ENCODE assay signal across 1 cellular context in the genomic region with DNA sequence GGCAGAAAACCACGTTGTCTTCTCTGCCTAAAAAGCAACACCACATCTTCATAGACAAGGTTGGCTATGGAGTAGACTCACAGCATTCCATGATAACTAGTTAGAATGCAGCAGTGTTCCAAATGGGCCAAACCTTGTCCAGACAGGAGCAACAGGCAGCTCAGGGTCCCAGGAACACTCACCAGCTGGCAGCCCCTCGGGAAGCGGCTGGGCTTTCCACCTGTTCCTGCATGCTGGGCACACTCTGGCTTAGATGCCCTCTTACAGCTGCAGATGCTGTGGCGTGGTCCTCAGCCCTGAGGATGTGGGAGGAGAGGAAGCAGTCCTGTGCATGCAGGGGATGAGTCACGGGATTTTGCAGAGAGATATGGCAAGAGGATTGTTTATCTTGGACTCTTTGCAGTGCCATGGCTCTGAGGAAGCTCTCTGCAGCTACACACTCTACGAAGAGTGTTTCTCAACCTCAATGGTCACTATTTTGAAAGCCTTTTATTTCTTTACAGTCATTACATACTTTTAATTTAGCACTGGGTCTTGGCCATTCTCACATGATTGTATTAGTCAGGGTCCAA.
TF ChIP-seq lines count a peak whose summit lies in the region.

No MANE protein-coding gene starts in this region.

TF ChIP-seq in K562, 482 proteins besides CTCF, POLR2A, EP300 and RAD21 (continued from another document and continues in another):
- TF ChIP-seq ZNF318 (IDR thresholded peaks at IDR 0.05; ENCODE audit: borderline replicate concordance in 1 of 2, low read depth in 1 of 2) = no peak
- TF ChIP-seq, protein P1, sequence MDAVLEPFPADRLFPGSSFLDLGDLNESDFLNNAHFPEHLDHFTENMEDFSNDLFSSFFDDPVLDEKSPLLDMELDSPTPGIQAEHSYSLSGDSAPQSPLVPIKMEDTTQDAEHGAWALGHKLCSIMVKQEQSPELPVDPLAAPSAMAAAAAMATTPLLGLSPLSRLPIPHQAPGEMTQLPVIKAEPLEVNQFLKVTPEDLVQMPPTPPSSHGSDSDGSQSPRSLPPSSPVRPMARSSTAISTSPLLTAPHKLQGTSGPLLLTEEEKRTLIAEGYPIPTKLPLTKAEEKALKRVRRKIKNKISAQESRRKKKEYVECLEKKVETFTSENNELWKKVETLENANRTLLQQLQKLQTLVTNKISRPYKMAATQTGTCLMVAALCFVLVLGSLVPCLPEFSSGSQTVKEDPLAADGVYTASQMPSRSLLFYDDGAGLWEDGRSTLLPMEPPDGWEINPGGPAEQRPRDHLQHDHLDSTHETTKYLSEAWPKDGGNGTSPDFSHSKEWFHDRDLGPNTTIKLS (IDR thresholded peaks at IDR 0.05; ENCODE audit: borderline replicate concordance, low read depth) = no peak
- TF ChIP-seq, protein P2, sequence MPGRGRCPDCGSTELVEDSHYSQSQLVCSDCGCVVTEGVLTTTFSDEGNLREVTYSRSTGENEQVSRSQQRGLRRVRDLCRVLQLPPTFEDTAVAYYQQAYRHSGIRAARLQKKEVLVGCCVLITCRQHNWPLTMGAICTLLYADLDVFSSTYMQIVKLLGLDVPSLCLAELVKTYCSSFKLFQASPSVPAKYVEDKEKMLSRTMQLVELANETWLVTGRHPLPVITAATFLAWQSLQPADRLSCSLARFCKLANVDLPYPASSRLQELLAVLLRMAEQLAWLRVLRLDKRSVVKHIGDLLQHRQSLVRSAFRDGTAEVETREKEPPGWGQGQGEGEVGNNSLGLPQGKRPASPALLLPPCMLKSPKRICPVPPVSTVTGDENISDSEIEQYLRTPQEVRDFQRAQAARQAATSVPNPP (IDR thresholded peaks at IDR 0.05; ENCODE audit: borderline replicate concordance, insufficient read depth, insufficient read length) = no peak
- TF ChIP-seq, protein P3, sequence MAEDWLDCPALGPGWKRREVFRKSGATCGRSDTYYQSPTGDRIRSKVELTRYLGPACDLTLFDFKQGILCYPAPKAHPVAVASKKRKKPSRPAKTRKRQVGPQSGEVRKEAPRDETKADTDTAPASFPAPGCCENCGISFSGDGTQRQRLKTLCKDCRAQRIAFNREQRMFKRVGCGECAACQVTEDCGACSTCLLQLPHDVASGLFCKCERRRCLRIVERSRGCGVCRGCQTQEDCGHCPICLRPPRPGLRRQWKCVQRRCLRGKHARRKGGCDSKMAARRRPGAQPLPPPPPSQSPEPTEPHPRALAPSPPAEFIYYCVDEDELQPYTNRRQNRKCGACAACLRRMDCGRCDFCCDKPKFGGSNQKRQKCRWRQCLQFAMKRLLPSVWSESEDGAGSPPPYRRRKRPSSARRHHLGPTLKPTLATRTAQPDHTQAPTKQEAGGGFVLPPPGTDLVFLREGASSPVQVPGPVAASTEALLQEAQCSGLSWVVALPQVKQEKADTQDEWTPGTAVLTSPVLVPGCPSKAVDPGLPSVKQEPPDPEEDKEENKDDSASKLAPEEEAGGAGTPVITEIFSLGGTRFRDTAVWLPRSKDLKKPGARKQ (CRISPR knock-in tag; IDR thresholded peaks at IDR 0.05) = no peak
- no peak for TF ChIP-seq RBM14 (IDR thresholded peaks at IDR 0.05; ENCODE audit: borderline replicate concordance, insufficient read depth, low read depth, low read length)
- peak; percentile 80 for TF ChIP-seq CBFA2T3 (IDR thresholded peaks at IDR 0.05)
- peak; percentile 14 to 99; a peak in 3 of 4 replicates for TF ChIP-seq RCOR1 (IDR thresholded peaks at IDR 0.05; ENCODE audit: borderline replicate concordance in 1 of 2, low read depth in 2 of 2, low read length in 2 of 2)
- TF ChIP-seq ZNF766 (CRISPR knock-in tag; conservative IDR thresholded peaks at IDR 0.05) = peak; percentile 87
- no peak for TF ChIP-seq GMEB1 (CRISPR knock-in tag; IDR thresholded peaks at IDR 0.05)
- no peak for TF ChIP-seq THRAP3 (IDR thresholded peaks at IDR 0.05; ENCODE audit: borderline replicate concordance)
- TF ChIP-seq ESRRB (CRISPR knock-in tag; IDR thresholded peaks at IDR 0.05; ENCODE audit: borderline replicate concordance) = no peak
- no peak for TF ChIP-seq TBL1XR1 (IDR thresholded peaks at IDR 0.05; ENCODE audit: low read length in 2 of 2)
- TF ChIP-seq EHMT2 (IDR thresholded peaks at IDR 0.05) = peak; percentile 45; the same call in 1 of the 2 replicates
- TF ChIP-seq, protein P4, sequence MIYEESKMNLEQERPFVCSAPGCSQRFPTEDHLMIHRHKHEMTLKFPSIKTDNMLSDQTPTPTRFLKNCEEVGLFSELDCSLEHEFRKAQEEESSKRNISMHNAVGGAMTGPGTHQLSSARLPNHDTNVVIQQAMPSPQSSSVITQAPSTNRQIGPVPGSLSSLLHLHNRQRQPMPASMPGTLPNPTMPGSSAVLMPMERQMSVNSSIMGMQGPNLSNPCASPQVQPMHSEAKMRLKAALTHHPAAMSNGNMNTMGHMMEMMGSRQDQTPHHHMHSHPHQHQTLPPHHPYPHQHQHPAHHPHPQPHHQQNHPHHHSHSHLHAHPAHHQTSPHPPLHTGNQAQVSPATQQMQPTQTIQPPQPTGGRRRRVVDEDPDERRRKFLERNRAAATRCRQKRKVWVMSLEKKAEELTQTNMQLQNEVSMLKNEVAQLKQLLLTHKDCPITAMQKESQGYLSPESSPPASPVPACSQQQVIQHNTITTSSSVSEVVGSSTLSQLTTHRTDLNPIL (CRISPR knock-in tag; IDR thresholded peaks at IDR 0.05) = no peak
- TF ChIP-seq ASH1L (IDR thresholded peaks at IDR 0.05; ENCODE audit: borderline replicate concordance, low read depth, partially characterized antibody) = no peak
- TF ChIP-seq RUNX1 (IDR thresholded peaks at IDR 0.05; ENCODE audit: low read depth) = no peak
- peak; percentile 25; the same call in 1 of the 2 replicates for TF ChIP-seq GATAD2B (IDR thresholded peaks at IDR 0.05; ENCODE audit: borderline replicate concordance)
- TF ChIP-seq, protein P5, sequence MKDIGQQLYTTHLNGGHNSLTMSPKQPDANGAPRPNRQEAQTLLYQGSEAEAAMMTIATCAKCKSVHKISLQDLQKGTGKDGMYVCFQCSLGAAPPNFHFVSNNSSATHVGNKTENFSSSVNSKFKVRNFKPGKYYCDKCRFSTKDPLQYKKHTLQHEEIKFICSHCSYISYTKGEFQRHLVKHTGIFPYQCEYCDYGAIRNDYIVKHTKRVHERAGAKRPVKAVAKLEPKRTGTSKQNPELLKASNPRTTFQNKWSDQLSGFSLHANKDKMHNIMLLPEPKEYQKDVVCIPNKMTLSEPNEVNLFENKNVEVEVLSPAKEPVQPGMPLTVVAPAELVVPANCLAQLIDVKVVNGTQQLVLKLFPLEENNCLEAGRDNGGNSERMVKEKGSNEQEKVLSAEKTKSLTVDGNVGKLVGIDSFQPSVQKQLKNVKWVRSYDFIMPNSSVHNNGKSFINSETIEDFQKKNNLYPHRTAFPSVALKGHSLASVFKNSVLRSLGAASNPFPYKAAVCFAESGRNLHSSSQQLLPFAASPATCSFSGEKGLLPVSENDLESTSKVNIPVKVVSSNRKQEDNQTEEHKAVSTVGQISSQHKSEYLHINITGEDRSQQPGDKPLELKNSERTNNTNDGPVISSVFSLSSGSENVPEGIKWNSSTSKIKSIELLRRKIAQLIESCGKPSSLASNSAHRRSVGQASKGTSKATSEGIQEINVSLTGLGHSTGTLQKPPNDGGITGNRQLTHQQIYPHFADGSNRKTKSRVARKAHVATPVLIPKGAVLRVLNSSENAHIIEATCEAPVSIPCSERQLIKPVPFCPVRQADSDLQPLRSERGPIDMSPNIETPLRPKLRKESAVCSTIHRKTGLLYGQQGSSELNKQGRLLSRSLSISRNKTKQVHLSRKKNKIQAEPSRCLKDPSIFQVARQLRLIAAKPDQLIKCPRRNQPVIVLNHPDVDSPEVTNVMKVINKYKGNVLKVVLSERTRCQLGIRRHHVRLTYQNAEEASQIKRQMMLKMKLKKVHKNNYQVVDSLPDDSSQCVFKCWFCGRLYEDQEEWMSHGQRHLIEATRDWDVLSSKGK (CRISPR knock-in tag; IDR thresholded peaks at IDR 0.05) = no peak
- peak in 1 of 2 experiments; percentile 27; a peak in 1 of 4 replicates for TF ChIP-seq FOXA3 (CRISPR knock-in tag; conservative IDR thresholded peaks at IDR 0.05 in 1 of 2, IDR thresholded peaks at IDR 0.05 in 1 of 2)
- peak; percentile 72 for TF ChIP-seq TEAD4 (IDR thresholded peaks at IDR 0.05; ENCODE audit: low read length)
- no peak for TF ChIP-seq TEAD4 (CRISPR knock-in tag; IDR thresholded peaks at IDR 0.05; ENCODE audit: borderline replicate concordance)
- TF ChIP-seq, protein P6, sequence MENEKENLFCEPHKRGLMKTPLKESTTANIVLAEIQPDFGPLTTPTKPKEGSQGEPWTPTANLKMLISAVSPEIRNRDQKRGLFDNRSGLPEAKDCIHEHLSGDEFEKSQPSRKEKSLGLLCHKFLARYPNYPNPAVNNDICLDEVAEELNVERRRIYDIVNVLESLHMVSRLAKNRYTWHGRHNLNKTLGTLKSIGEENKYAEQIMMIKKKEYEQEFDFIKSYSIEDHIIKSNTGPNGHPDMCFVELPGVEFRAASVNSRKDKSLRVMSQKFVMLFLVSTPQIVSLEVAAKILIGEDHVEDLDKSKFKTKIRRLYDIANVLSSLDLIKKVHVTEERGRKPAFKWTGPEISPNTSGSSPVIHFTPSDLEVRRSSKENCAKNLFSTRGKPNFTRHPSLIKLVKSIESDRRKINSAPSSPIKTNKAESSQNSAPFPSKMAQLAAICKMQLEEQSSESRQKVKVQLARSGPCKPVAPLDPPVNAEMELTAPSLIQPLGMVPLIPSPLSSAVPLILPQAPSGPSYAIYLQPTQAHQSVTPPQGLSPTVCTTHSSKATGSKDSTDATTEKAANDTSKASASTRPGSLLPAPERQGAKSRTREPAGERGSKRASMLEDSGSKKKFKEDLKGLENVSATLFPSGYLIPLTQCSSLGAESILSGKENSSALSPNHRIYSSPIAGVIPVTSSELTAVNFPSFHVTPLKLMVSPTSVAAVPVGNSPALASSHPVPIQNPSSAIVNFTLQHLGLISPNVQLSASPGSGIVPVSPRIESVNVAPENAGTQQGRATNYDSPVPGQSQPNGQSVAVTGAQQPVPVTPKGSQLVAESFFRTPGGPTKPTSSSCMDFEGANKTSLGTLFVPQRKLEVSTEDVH (IDR thresholded peaks at IDR 0.05; ENCODE audit: low read depth, partially characterized antibody) = no peak
- TF ChIP-seq, protein P7, sequence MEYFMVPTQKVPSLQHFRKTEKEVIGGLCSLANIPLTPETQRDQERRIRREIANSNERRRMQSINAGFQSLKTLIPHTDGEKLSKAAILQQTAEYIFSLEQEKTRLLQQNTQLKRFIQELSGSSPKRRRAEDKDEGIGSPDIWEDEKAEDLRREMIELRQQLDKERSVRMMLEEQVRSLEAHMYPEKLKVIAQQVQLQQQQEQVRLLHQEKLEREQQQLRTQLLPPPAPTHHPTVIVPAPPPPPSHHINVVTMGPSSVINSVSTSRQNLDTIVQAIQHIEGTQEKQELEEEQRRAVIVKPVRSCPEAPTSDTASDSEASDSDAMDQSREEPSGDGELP (CRISPR knock-in tag; IDR thresholded peaks at IDR 0.05; ENCODE audit: borderline replicate concordance) = peak; percentile 63; the same call in 1 of the 2 replicates
- no peak for TF ChIP-seq ZZZ3 (IDR thresholded peaks at IDR 0.05)
- peak; percentile 96 for TF ChIP-seq JUN (IDR thresholded peaks at IDR 0.05; ENCODE audit: borderline replicate concordance, low read depth, low read length)
- no peak for TF ChIP-seq JUN (CRISPR knock-in tag; IDR thresholded peaks at IDR 0.05; ENCODE audit: borderline replicate concordance)
